8 cellular contexts compared by ENCODE assay signal in genomic region chr7:117110480-117111315, GRCh38.
DNase-seq lines count a peak whose midpoint lies in the region; ATAC-seq and TF ChIP-seq lines count a peak whose summit lies in the region.

No MANE protein-coding gene starts in this region.

- H3K9me3 ChIP-seq in skeletal muscle tissue (ENCODE audit: control insufficient read depth in 3 of 3, low read length in 3 of 3) (no peaks in the 10 kb centered on the region), sigmoid colon (no peaks in the 10 kb centered on the region)

- intact Hi-C loops in sigmoid colon (cut with DNase I) = no loop called here

- ATAC-seq in GM21390 (IDR thresholded peaks at IDR 0.05; ENCODE audit: unreplicated experiment) (peak; percentile 95), HG03575 (IDR thresholded peaks at IDR 0.05; ENCODE audit: extremely low read depth, insufficient number of reproducible peaks, low FRiP score, unreplicated experiment) (peak; percentile 87)

- H3K27me3 ChIP-seq in skeletal muscle tissue (ENCODE audit: control insufficient read depth in 3 of 3, insufficient read depth in 3 of 3, low read length in 3 of 3) = no peaks in the 10 kb centered on the region
- no peaks in the 10 kb centered on the region for H3K27me3 ChIP-seq in sigmoid colon

- H3K4me1 ChIP-seq in skeletal muscle tissue (ENCODE audit: control insufficient read depth in 3 of 3, insufficient read depth in 3 of 3, low read length in 3 of 3) (peaks cover 28 to 37% (median 28%) of the 10 kb centered on the region in 3 donors), sigmoid colon (peaks cover 0 to 13% (median 8%) of the 10 kb centered on the region in 4 donors)

- H3K36me3 ChIP-seq in skeletal muscle tissue (ENCODE audit: control insufficient read depth in 3 of 3, insufficient read depth in 3 of 3, low read length in 3 of 3) (no peaks in the 10 kb centered on the region), sigmoid colon (no peaks in the 10 kb centered on the region)

- H3K27ac ChIP-seq in skeletal muscle tissue (ENCODE audit: low read depth, low read length) (peak overlapping the region; percentile 16), sigmoid colon (peak overlapping the region in 1 of 4 donors; percentile 28)

- DNase-seq in GF-D8 (lab: John Stamatoyannopoulos, UW) = peak; percentile 28
- peak; percentile 25 for DNase-seq in activated effector memory CD4-positive, alpha-beta T cell treated with Interleukin-2 at 50 U/mL for 16 hours
- no peak for DNase-seq in Ammon's horn (ENCODE audit: low spot score)
- no peak for DNase-seq in sigmoid colon
- DNase-seq in foreskin fibroblast = no peak

- TF ChIP-seq POLR2A in sigmoid colon (IDR thresholded peaks at IDR 0.05) = no peak

- no peak for TF ChIP-seq EP300 in sigmoid colon (IDR thresholded peaks at IDR 0.05)

- H3K9ac ChIP-seq in skeletal muscle tissue (ENCODE audit: low read depth in 1 of 3, low read length in 3 of 3) = peak overlapping the region; percentile 28 to 61 (median 39)

- TF ChIP-seq CTCF in sigmoid colon (IDR thresholded peaks at IDR 0.05) (no peak), foreskin fibroblast (IDR thresholded peaks at IDR 0.05; ENCODE audit: low read depth, low read length) (no peak)

- 26 to 27% methylated on average over 5 of the region's 5 CpGs for WGBS in sigmoid colon, 2 donors

- H3K4me3 ChIP-seq in skeletal muscle tissue (ENCODE audit: low read length in 3 of 3) (peak overlapping the region in 1 of 3 donors; percentile 8), sigmoid colon (no peak overlapping the region), foreskin fibroblast (ENCODE audit: low read depth in 1 of 2, low read length in 2 of 2) (no peak overlapping the region)

Comparison
In these comparisons a context has a peak if more than half of its experiments do, and no peak if none do; other contexts are left out.
1. DNase-seq: peak in GF-D8 (single experiment) and activated effector memory CD4-positive, alpha-beta T cell treated with Interleukin-2 at 50 U/mL for 16 hours (single experiment); none in Ammon's horn (single experiment), sigmoid colon (single experiment) and foreskin fibroblast (0 of 2).